19 cellular contexts compared by ENCODE assay signal in genomic region chr2:233273120-233273519, GRCh38. TPM values are rescaled to one million over a fixed set of nuclear protein-coding genes. Genes with fewer than 3 reads are reported as not detected.
DNase-seq lines count a peak whose midpoint lies in the region; ATAC-seq lines count a peak whose summit lies in the region.
"Had no signal": no experiment of that assay in that cellular context is flagged by ENCODE, and none has a peak within 500 bp of the region (broad histone marks: within the 10 kb centered on the region; RNA-seq: fewer than 3 reads in every experiment).

No MANE protein-coding gene starts in this region.

- peak overlapping the region; percentile 51 for H3K27ac ChIP-seq in CD4-positive, CD25-positive, alpha-beta regulatory T cell (ENCODE audit: insufficient read depth, low read length, poor library complexity, severe bottlenecking)
- H3K27ac ChIP-seq: heart left ventricle, left lung, PC-9 had no signal

- CTCF ChIA-PET in activated CD4-positive, alpha-beta memory T cell treated with anti-CD3 and anti-CD28 coated beads for 36 hours (lab: Charles Lee): no interaction called here

- DNase-seq in activated T-cell treated with anti-CD3 and anti-CD28 coated beads, Interleukin-2, amount 50 U/mL, for 24 hours: no peak
- DNase-seq in activated T-cell treated with anti-CD3 and anti-CD28 coated beads, Interleukin-2, amount 50 U/mL, for 1 hour: no peak
- peak in 1 of 3 donors; percentile 53 for DNase-seq in CD4-positive, CD25-positive, alpha-beta regulatory T cell
- DNase-seq in activated CD4-positive, alpha-beta memory T cell treated with anti-CD3 and anti-CD28 coated beads for 36 hours: peak; percentile 74
- DNase-seq in effector memory CD8-positive, alpha-beta T cell: no peak
- DNase-seq in hepatic stellate cell (ENCODE audit: low spot score): no peak
- DNase-seq in KG1 (lab: John Stamatoyannopoulos, UW): no peak
- DNase-seq: GDM1, heart left ventricle, Karpas-422, left lung, NCI-H187 treated with DMSO at 0.1 percent for 48 hours, PC-9, SIG-M5 had no signal

- H3K9me3 ChIP-seq in CD4-positive, CD25-positive, alpha-beta regulatory T cell (ENCODE audit: control insufficient read depth in 2 of 2, low read length in 2 of 2): no peaks in the 10 kb centered on the region
- H3K9me3 ChIP-seq: heart left ventricle, left lung had no signal

- no peak for ATAC-seq in CD4-positive, CD25-positive, alpha-beta regulatory T cell (ENCODE audit: low read depth in 2 of 2)
- no peak for ATAC-seq in effector memory CD8-positive, alpha-beta T cell (replicated peaks)
- ATAC-seq in GM21529 (IDR thresholded peaks at IDR 0.05; ENCODE audit: unreplicated experiment): no peak
- ATAC-seq: heart left ventricle, left lung had no signal

- intact Hi-C loops in activated CD4-positive, alpha-beta memory T cell treated with anti-CD3 and anti-CD28 coated beads for 36 hours (cut with micrococcal nuclease): loop anchor here (5.0 kb wide), 1 partner anchor 169 kb away; no protein-coding TSS in a partner anchor

- H3K27me3 ChIP-seq in CD4-positive, CD25-positive, alpha-beta regulatory T cell (ENCODE audit: control insufficient read depth, insufficient read depth, low read length): no peaks in the 10 kb centered on the region
- H3K27me3 ChIP-seq: heart left ventricle, left lung had no signal

- peaks cover 57% of the 10 kb centered on the region for H3K4me1 Mint-ChIP-seq in activated T-cell treated with anti-CD3 and anti-CD28 coated beads, Interleukin-2, amount 50 U/mL, for 24 hours (ENCODE audit: low read depth)
- H3K4me1 Mint-ChIP-seq in CD4-positive, CD25-positive, alpha-beta regulatory T cell: peaks cover 17 to 74% (median 56%) of the 10 kb centered on the region in 4 donors
- peaks cover 54% of the 10 kb centered on the region for H3K4me1 Mint-ChIP-seq in activated CD4-positive, alpha-beta memory T cell treated with anti-CD3 and anti-CD28 coated beads for 36 hours (ENCODE audit: low read depth)
- peaks cover 37 to 65% of the 10 kb centered on the region in 2 donors for H3K4me1 Mint-ChIP-seq in effector memory CD8-positive, alpha-beta T cell (ENCODE audit: low read depth in 2 of 2)

- H3K4me1 ChIP-seq in CD4-positive, CD25-positive, alpha-beta regulatory T cell (ENCODE audit: control insufficient read depth, insufficient read depth, low read length, poor library complexity, severe bottlenecking): peaks cover 54% of the 10 kb centered on the region

- H3K27me3 Mint-ChIP-seq in activated T-cell treated with anti-CD3 and anti-CD28 coated beads, Interleukin-2, amount 50 U/mL, for 24 hours: no peaks in the 10 kb centered on the region
- H3K27me3 Mint-ChIP-seq in CD4-positive, CD25-positive, alpha-beta regulatory T cell: no peaks in the 10 kb centered on the region
- no peaks in the 10 kb centered on the region for H3K27me3 Mint-ChIP-seq in activated CD4-positive, alpha-beta memory T cell treated with anti-CD3 and anti-CD28 coated beads for 36 hours
- no peaks in the 10 kb centered on the region for H3K27me3 Mint-ChIP-seq in effector memory CD8-positive, alpha-beta T cell
- H3K27me3 Mint-ChIP-seq: dendritic cell treated with granulocyte-macrophage colony-stimulating factor and Interleukin-4, amounts not matched to agents 40 ng/mL and 50 ng/mL, for 4 days had no signal

- H3K4me3 ChIP-seq in CD4-positive, CD25-positive, alpha-beta regulatory T cell (ENCODE audit: low read depth, low read length): no peak overlapping the region
- H3K4me3 ChIP-seq: heart left ventricle, left lung, PC-9, skin epidermis had no signal

- H3K36me3 ChIP-seq in CD4-positive, CD25-positive, alpha-beta regulatory T cell (ENCODE audit: control insufficient read depth, insufficient read depth, low read length): peaks cover 68% of the 10 kb centered on the region

- POLR2A ChIA-PET in activated CD4-positive, alpha-beta memory T cell treated with anti-CD3 and anti-CD28 coated beads for 36 hours (lab: Charles Lee): no interaction called here

- peak overlapping the region; percentile 86 for H3K27ac Mint-ChIP-seq in activated T-cell treated with anti-CD3 and anti-CD28 coated beads, Interleukin-2, amount 50 U/mL, for 24 hours
- H3K27ac Mint-ChIP-seq in CD4-positive, CD25-positive, alpha-beta regulatory T cell: peak overlapping the region; percentile 82 to 99 (median 92)
- H3K27ac Mint-ChIP-seq in activated CD4-positive, alpha-beta memory T cell treated with anti-CD3 and anti-CD28 coated beads for 36 hours: peak overlapping the region; percentile 83
- peak overlapping the region; percentile 68 to 97 for H3K27ac Mint-ChIP-seq in effector memory CD8-positive, alpha-beta T cell
- H3K27ac Mint-ChIP-seq: dendritic cell treated with granulocyte-macrophage colony-stimulating factor and Interleukin-4, amounts not matched to agents 40 ng/mL and 50 ng/mL, for 4 days had no signal

- H3K36me3 Mint-ChIP-seq in activated T-cell treated with anti-CD3 and anti-CD28 coated beads, Interleukin-2, amount 50 U/mL, for 24 hours (ENCODE audit: low read depth): peaks cover 97% of the 10 kb centered on the region
- peaks cover 65% of the 10 kb centered on the region for H3K36me3 Mint-ChIP-seq in CD4-positive, CD25-positive, alpha-beta regulatory T cell
- peaks cover 76% of the 10 kb centered on the region for H3K36me3 Mint-ChIP-seq in activated CD4-positive, alpha-beta memory T cell treated with anti-CD3 and anti-CD28 coated beads for 36 hours
- H3K36me3 Mint-ChIP-seq in effector memory CD8-positive, alpha-beta T cell (ENCODE audit: insufficient read depth): peaks cover 84% of the 10 kb centered on the region

- H3K4me3 Mint-ChIP-seq in activated T-cell treated with anti-CD3 and anti-CD28 coated beads, Interleukin-2, amount 50 U/mL, for 24 hours: no peak overlapping the region
- H3K4me3 Mint-ChIP-seq in CD4-positive, CD25-positive, alpha-beta regulatory T cell: peak overlapping the region in 2 of 4 donors; percentile 49 to 75
- no peak overlapping the region for H3K4me3 Mint-ChIP-seq in activated CD4-positive, alpha-beta memory T cell treated with anti-CD3 and anti-CD28 coated beads for 36 hours
- H3K4me3 Mint-ChIP-seq in effector memory CD8-positive, alpha-beta T cell: no peak overlapping the region
- H3K4me3 Mint-ChIP-seq: dendritic cell treated with granulocyte-macrophage colony-stimulating factor and Interleukin-4, amounts not matched to agents 40 ng/mL and 50 ng/mL, for 4 days had no signal

- no peaks in the 10 kb centered on the region for H3K9me3 Mint-ChIP-seq in activated T-cell treated with anti-CD3 and anti-CD28 coated beads, Interleukin-2, amount 50 U/mL, for 24 hours
- H3K9me3 Mint-ChIP-seq in CD4-positive, CD25-positive, alpha-beta regulatory T cell: no peaks in the 10 kb centered on the region
- no peaks in the 10 kb centered on the region for H3K9me3 Mint-ChIP-seq in activated CD4-positive, alpha-beta memory T cell treated with anti-CD3 and anti-CD28 coated beads for 36 hours
- no peaks in the 10 kb centered on the region for H3K9me3 Mint-ChIP-seq in effector memory CD8-positive, alpha-beta T cell
- H3K9me3 Mint-ChIP-seq: dendritic cell treated with granulocyte-macrophage colony-stimulating factor and Interleukin-4, amounts not matched to agents 40 ng/mL and 50 ng/mL, for 4 days had no signal

RNA-seq across cellular contexts. Expression of gene ATG16L1, which starts 21.6 kb away (rescaled TPM):
- 125 TPM for total RNA-seq in CD4-positive, CD25-positive, alpha-beta regulatory T cell
- 10 to 100 TPM; 15.2 to 23.5 (median 19.0) TPM for polyA plus RNA-seq in CD4-positive, CD25-positive, alpha-beta regulatory T cell
- total RNA-seq in activated CD4-positive, alpha-beta memory T cell treated with anti-CD3 and anti-CD28 coated beads for 36 hours: 10 to 100 TPM; 27.0 to 30.5 TPM

RNA-seq across cellular contexts. Expression of gene SAG, which starts 34.5 kb away (rescaled TPM):
- total RNA-seq in CD4-positive, CD25-positive, alpha-beta regulatory T cell: 1.7 TPM
- polyA plus RNA-seq in CD4-positive, CD25-positive, alpha-beta regulatory T cell: not detected
- total RNA-seq in activated CD4-positive, alpha-beta memory T cell treated with anti-CD3 and anti-CD28 coated beads for 36 hours: 1 to 10 TPM in 1 of 2 experiments, under 1 TPM in 1; 0.27 to 1.3 TPM
- total RNA-seq: bronchial epithelial cell, endothelial cell of umbilical vein, left lung, PC-9 had no signal
- polyA plus RNA-seq: endothelial cell of umbilical vein, heart left ventricle had no signal
